Comparison of ENCODE assay signal across 10 cellular contexts in the genomic region with DNA sequence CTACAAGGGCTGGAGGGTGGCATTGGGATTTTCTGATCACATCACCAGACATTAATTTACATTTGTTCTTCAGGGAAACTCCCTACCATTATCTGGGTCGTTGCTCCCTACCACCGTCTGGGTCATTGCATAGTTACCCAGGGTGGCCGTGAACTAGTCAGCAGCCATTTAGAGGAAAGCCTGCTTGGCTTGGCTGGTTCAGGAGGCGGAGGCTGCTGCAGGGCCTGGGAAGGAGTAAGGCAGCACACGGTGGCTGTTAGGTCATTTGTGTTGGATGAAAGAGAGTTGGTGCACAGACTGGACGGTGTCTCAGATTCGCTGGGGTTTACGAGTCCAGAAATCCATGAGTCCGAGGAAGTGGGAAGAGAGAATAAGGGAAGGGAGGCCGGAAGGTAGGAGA. TPM values are rescaled to one million over a fixed set of nuclear protein-coding genes. Genes with fewer than 3 reads are reported as not detected.
DNase-seq lines count a peak whose midpoint lies in the region; ATAC-seq, FAIRE-seq and TF ChIP-seq lines count a peak whose summit lies in the region.
"Had no signal": no experiment of that assay in that cellular context is flagged by ENCODE, and none has a peak within 500 bp of the region (broad histone marks: within the 10 kb centered on the region; RNA-seq: fewer than 3 reads in every experiment).

No MANE protein-coding gene starts in this region.

- ATAC-seq in GM21717 (IDR thresholded peaks at IDR 0.05; ENCODE audit: unreplicated experiment), result peak; percentile 64
- ATAC-seq in mucosa of descending colon, result peak; percentile 32
- no peak for ATAC-seq in HG03135 (IDR thresholded peaks at IDR 0.05; ENCODE audit: unreplicated experiment)

- no peaks in the 10 kb centered on the region for H3K9me3 ChIP-seq in mucosa of descending colon

- peaks cover 25% of the 10 kb centered on the region for H3K4me1 ChIP-seq in mucosa of descending colon (ENCODE audit: low read depth)

- H3K36me3 ChIP-seq in mucosa of descending colon (ENCODE audit: low read depth), result no peaks in the 10 kb centered on the region

- no peak for DNase-seq in GM18507 (ENCODE audit: extremely low spot score, insufficient read length, low read depth)
- peak; percentile 76 for DNase-seq in RCC 7860 (ENCODE audit: low spot score)
- no peak for DNase-seq in mucosa of descending colon
- DNase-seq in HuH-7.5 (ENCODE audit: low spot score), result no peak
- no peak for DNase-seq in hippocampal formation (lab: John Stamatoyannopoulos, UW)
- no peak for DNase-seq in NCI-H1417 (lab: John Stamatoyannopoulos, UW)
- DNase-seq: stimulated activated CD8-positive, alpha-beta memory T cell treated with anti-CD3 and anti-CD28 coated beads, Interleukin-4, amount 100 ng/mL, for 48 hours had no signal

- intact Hi-C loops in mucosa of descending colon (cut with DNase I, micrococcal nuclease), result no loop called here

- no peak overlapping the region for H3K4me3 ChIP-seq in mucosa of descending colon

- peak; percentile 62 for FAIRE-seq in GM18507 (lab: Jason Lieb, UNC)
- FAIRE-seq in RCC 7860 (lab: Jason Lieb, UNC), result peak; percentile 78
- FAIRE-seq: endometrium had no signal

- TF ChIP-seq CTCF in mucosa of descending colon (IDR thresholded peaks at IDR 0.05), result no peak

RNA-seq across cellular contexts. Expression of a gene that starts 17.8 kb away (rescaled TPM):
- total RNA-seq in mucosa of descending colon, result 100 to 1,000 TPM in 2 of 3 donors, 10 to 100 TPM in 1; 71.8 to 102 (median 101) TPM
